In genomic region chr15:33145447-33145846, GRCh38 we compare ENCODE assay signal across 1 cellular context.
TF ChIP-seq lines count a peak whose summit lies in the region.

No MANE protein-coding gene starts in this region.

TF ChIP-seq in H1, 55 proteins besides CTCF, POLR2A, EP300 and RAD21:
- TF ChIP-seq FOSL1 (IDR thresholded peaks at IDR 0.05; ENCODE audit: insufficient read depth, low read depth, low read length), result no peak
- TF ChIP-seq POLR2AphosphoS5 (IDR thresholded peaks at IDR 0.05; ENCODE audit: low read depth, low read length), result no peak
- TF ChIP-seq EZH2 (IDR thresholded peaks at IDR 0.05; ENCODE audit: low read depth, low read length, severe bottlenecking), result no peak
- no peak for TF ChIP-seq NANOG (IDR thresholded peaks at IDR 0.05; ENCODE audit: insufficient read depth, low read depth, low read length, poor library complexity, severe bottlenecking)
- TF ChIP-seq TCF12 (IDR thresholded peaks at IDR 0.05; ENCODE audit: low read depth, low read length), result no peak
- TF ChIP-seq CHD7 (IDR thresholded peaks at IDR 0.05; ENCODE audit: insufficient replicate concordance, low read length), result no peak
- TF ChIP-seq MAX (IDR thresholded peaks at IDR 0.05), result no peak
- no peak for TF ChIP-seq SUZ12 (IDR thresholded peaks at IDR 0.05; ENCODE audit: low read length)
- TF ChIP-seq SAP30 (IDR thresholded peaks at IDR 0.05; ENCODE audit: insufficient read depth, insufficient replicate concordance, low read length), result no peak
- no peak for TF ChIP-seq USF2 (IDR thresholded peaks at IDR 0.05; ENCODE audit: low read length)
- TF ChIP-seq BCL11A (IDR thresholded peaks at IDR 0.05; ENCODE audit: low read depth in 2 of 2, low read length in 2 of 2), result no peak
